Comparison of ENCODE assay signal across 9 cellular contexts in the genomic region with DNA sequence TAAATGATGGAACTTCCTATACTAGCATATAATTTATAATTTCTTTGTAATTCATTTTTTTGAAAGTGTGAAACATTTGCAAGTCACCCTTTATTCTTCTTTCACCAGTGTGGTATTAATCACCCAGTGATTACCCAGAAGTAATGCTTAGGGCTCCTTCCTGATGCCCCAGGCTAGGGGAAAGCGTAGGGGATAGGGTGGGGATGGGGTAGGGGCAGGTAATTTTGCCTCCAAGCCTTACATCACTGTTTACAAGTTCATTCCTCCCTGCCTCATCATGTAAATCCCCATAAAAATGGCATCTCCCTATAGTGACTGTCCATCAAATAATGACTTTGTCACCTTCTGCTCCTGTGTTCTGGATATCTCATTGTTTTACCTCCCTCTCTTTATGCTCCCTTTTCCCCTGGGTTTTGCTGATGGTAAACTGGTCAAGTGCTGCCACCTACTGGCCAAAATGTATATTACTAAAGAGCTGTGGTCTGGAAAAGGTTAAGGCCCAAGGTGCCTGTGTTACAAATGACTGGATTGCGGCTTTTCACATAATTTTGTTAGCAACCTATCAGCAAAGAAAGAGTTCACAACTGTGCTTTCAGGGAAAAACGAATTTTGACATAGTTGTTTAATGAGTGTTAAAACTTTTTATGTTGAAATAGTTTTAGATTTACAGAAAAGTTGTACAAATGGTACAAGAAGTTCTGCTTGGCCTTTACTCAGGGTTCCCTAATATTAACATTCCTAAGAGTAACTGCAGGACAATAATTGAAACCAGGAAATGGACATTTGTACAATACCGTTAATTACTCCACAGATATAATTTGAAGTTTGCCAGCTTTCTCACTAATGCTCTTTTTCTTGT. TPM values are rescaled to one million over a fixed set of nuclear protein-coding genes. Genes with fewer than 3 reads are reported as not detected.
DNase-seq lines count a peak whose midpoint lies in the region; ATAC-seq and TF ChIP-seq lines count a peak whose summit lies in the region.
"Had no signal": no experiment of that assay in that cellular context is flagged by ENCODE, and none has a peak within 500 bp of the region (broad histone marks: within the 10 kb centered on the region; RNA-seq: fewer than 3 reads in every experiment).

No MANE protein-coding gene starts in this region.

- TF ChIP-seq CTCF in MM.1S (IDR thresholded peaks at IDR 0.05; ENCODE audit: low read length) (peak; percentile 83), tibial nerve (IDR thresholded peaks at IDR 0.05) (peak; percentile 65 to 91 (median 79))

- no peaks in the 10 kb centered on the region for H4K20me1 ChIP-seq in MM.1S (ENCODE audit: insufficient read depth, low read length)

- peaks cover 25% of the 10 kb centered on the region for H3F3A ChIP-seq in MM.1S (ENCODE audit: insufficient read depth, low read length)

- H3K27ac Mint-ChIP-seq in activated T-helper 17 cell treated with anti-CD3 and anti-CD28 coated beads, Interleukin-2, amount 50 U/mL, for 72 hours = peak overlapping the region; percentile 28

- H3K9me3 Mint-ChIP-seq in activated T-helper 17 cell treated with anti-CD3 and anti-CD28 coated beads, Interleukin-2, amount 50 U/mL, for 72 hours = no peaks in the 10 kb centered on the region

- H3K4me2 ChIP-seq in MM.1S (ENCODE audit: low read depth, low read length) = no peak overlapping the region

- no peaks in the 10 kb centered on the region for H3K36me3 Mint-ChIP-seq in activated T-helper 17 cell treated with anti-CD3 and anti-CD28 coated beads, Interleukin-2, amount 50 U/mL, for 72 hours (ENCODE audit: low read depth)

- no peaks in the 10 kb centered on the region for H3K27me3 ChIP-seq in MM.1S (replicated peaks; ENCODE audit: insufficient read depth, low read length)
- H3K27me3 ChIP-seq in tibial nerve = no peaks in the 10 kb centered on the region

- no peak overlapping the region for H3K4me3 Mint-ChIP-seq in activated T-helper 17 cell treated with anti-CD3 and anti-CD28 coated beads, Interleukin-2, amount 50 U/mL, for 72 hours

- H3K4me3 ChIP-seq in MM.1S (ENCODE audit: low read length) (no peak overlapping the region), tibial nerve (no peak overlapping the region)

- ATAC-seq in GM21723 (IDR thresholded peaks at IDR 0.05; ENCODE audit: unreplicated experiment) = peak; percentile 89
- peak; percentile 89 for ATAC-seq in activated T-helper 17 cell treated with anti-CD3 and anti-CD28 coated beads, Interleukin-2, amount 50 U/mL, for 72 hours (replicated peaks)

- H3K9ac ChIP-seq in MM.1S (ENCODE audit: low read length) = no peak overlapping the region

- no peaks in the 10 kb centered on the region for H3K79me2 ChIP-seq in MM.1S (ENCODE audit: low read length)

- TF ChIP-seq POLR2A in tibial nerve (IDR thresholded peaks at IDR 0.05) = no peak

- H3K9me3 ChIP-seq in MM.1S (replicated peaks; ENCODE audit: insufficient read depth, low read length) (no peaks in the 10 kb centered on the region), tibial nerve (no peaks in the 10 kb centered on the region)

- 55 to 59% methylated on average over 4 of the region's 4 CpGs for WGBS in tibial nerve, 2 donors

- peak in 1 of 2 donors; percentile 32 for TF ChIP-seq EP300 in tibial nerve (IDR thresholded peaks at IDR 0.05)

- H3K9me2 ChIP-seq in MM.1S (replicated peaks; ENCODE audit: insufficient read depth, low read length) = no peaks in the 10 kb centered on the region

- peaks cover 9% of the 10 kb centered on the region for H3K4me1 Mint-ChIP-seq in activated T-helper 17 cell treated with anti-CD3 and anti-CD28 coated beads, Interleukin-2, amount 50 U/mL, for 72 hours

- H3K27ac ChIP-seq in MM.1S (ENCODE audit: low read length) (no peak overlapping the region), tibial nerve (no peak overlapping the region)

- H3K4me1 ChIP-seq in MM.1S (ENCODE audit: low read length) (peaks cover 40% of the 10 kb centered on the region), tibial nerve (peaks cover 0 to 8% (median 0%) of the 10 kb centered on the region in 4 donors)

- no peak overlapping the region for H2AFZ ChIP-seq in MM.1S (ENCODE audit: low read length)

- no peaks in the 10 kb centered on the region for H3K36me3 ChIP-seq in MM.1S (replicated peaks; ENCODE audit: insufficient read depth, low read length)
- H3K36me3 ChIP-seq in tibial nerve = no peaks in the 10 kb centered on the region

- H3K27me3 Mint-ChIP-seq in activated T-helper 17 cell treated with anti-CD3 and anti-CD28 coated beads, Interleukin-2, amount 50 U/mL, for 72 hours = peaks cover 14% of the 10 kb centered on the region

- DNase-seq in DMS 273 (lab: John Stamatoyannopoulos, UW; ENCODE audit: unreplicated experiment) (peak; percentile 87), MM.1S (peak; percentile 80), SHP77 (lab: John Stamatoyannopoulos, UW) (peak; percentile 24 to 58), fibroblast of the conjunctiva (ENCODE audit: low read depth) (peak; percentile 38), nucleus accumbens (lab: John Stamatoyannopoulos, UW) (peak in 40 of 56 donors; percentile 1 to 72 (median 20)), tibial nerve (ENCODE audit: low spot score in 2 of 2) (peak in 1 of 2 donors; percentile 95)

RNA-seq across cellular contexts. Expression of a gene that starts 54.7 kb away (rescaled TPM):
- not detected for total RNA-seq in activated T-helper 17 cell treated with anti-CD3 and anti-CD28 coated beads, Interleukin-2, amount 50 U/mL, for 72 hours
- total RNA-seq in tibial nerve = 1 to 10 TPM in 1 of 4 donors, under 1 TPM in 1, not detected in 2; 0.22 to 2.4 TPM
- total RNA-seq: activated CD8-positive, alpha-beta memory T cell treated with anti-CD3 and anti-CD28 coated beads for 36 hours had no signal

RNA-seq across cellular contexts. Expression of a gene that starts 56.3 kb away (rescaled TPM):
- 10 to 100 TPM; 30.7 to 40.6 TPM for total RNA-seq in activated T-helper 17 cell treated with anti-CD3 and anti-CD28 coated beads, Interleukin-2, amount 50 U/mL, for 72 hours
- 10 to 100 TPM; 64.5 to 98.8 (median 88.5) TPM for total RNA-seq in tibial nerve
